ENCODE assay signal across 17 cellular contexts in the genomic region with DNA sequence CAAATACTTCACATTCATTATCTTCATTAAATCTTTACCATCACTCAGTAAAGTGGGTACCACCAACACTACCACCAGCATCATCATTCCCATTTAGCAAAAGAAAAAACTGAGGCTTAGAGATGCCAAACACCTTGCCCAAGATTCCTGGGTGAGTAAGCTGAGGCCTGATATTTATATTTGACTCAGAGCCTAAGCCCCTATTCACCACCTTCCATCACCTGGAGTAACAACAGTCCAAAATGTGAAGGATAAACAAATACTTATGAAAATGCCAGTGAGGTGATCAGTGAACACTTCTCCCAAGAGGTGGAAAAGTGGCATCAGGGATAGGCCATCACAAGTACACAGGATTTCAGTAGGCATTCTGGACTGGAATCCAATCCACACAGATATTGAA. TPM values are rescaled to one million over a fixed set of nuclear protein-coding genes. Genes with fewer than 3 reads are reported as not detected.
DNase-seq lines count a peak whose midpoint lies in the region; FAIRE-seq and TF ChIP-seq lines count a peak whose summit lies in the region.
"Had no signal": no experiment of that assay in that cellular context is flagged by ENCODE, and none has a peak within 500 bp of the region (broad histone marks: within the 10 kb centered on the region; RNA-seq: fewer than 3 reads in every experiment).

No MANE protein-coding gene starts in this region.

- no peak overlapping the region for H3K23ac ChIP-seq in trophoblast cell (ENCODE audit: low read length)

- H4K8ac ChIP-seq in trophoblast cell (ENCODE audit: low read depth, low read length): peak overlapping the region; percentile 45

- intact Hi-C loops in adrenal gland (cut with DNase I): no loop called here

- H3K9me3 ChIP-seq in DOHH2 (ENCODE audit: control insufficient read depth, insufficient read depth, low read length) (no peaks in the 10 kb centered on the region), HUES64 (ENCODE audit: insufficient read depth, low read depth, low read length) (no peaks in the 10 kb centered on the region), ectodermal cell (ENCODE audit: control insufficient read depth, low read length) (no peaks in the 10 kb centered on the region), trophoblast cell (ENCODE audit: insufficient read depth, low read depth, low read length) (no peaks in the 10 kb centered on the region), adrenal gland (replicated peaks in 1 of 3) (no peaks in the 10 kb centered on the region)
- H3K9me3 ChIP-seq: left lung had no signal

- no peak overlapping the region for H2AK5ac ChIP-seq in trophoblast cell (ENCODE audit: low read length)

- H3F3A ChIP-seq in DOHH2 (ENCODE audit: control insufficient read depth, insufficient read depth): peaks cover 8% of the 10 kb centered on the region; the same call in 1 of the 2 replicates

- H3K4ac ChIP-seq in trophoblast cell (ENCODE audit: low read depth, low read length): peak overlapping the region; percentile 95

- no peaks in the 10 kb centered on the region for H3K27me3 ChIP-seq in DOHH2 (ENCODE audit: control insufficient read depth, low read length)
- H3K27me3 ChIP-seq in HUES64 (ENCODE audit: insufficient read depth, low read length): no peaks in the 10 kb centered on the region
- no peaks in the 10 kb centered on the region for H3K27me3 ChIP-seq in ectodermal cell (ENCODE audit: control insufficient read depth, insufficient read depth, low read length, poor library complexity, severe bottlenecking)
- no peaks in the 10 kb centered on the region for H3K27me3 ChIP-seq in trophoblast cell (ENCODE audit: insufficient read depth, low read length)
- H3K27me3 ChIP-seq in adrenal gland: peaks cover 5% of the 10 kb centered on the region

- no peaks in the 10 kb centered on the region for H3K9me2 ChIP-seq in DOHH2 (replicated peaks; ENCODE audit: control insufficient read depth, low read length)

- H2BK120ac ChIP-seq in trophoblast cell (ENCODE audit: insufficient read depth, low read length, poor library complexity): peak overlapping the region; percentile 55

- H4K12ac ChIP-seq in trophoblast cell (ENCODE audit: low read depth, low read length): no peak overlapping the region

- H3K27ac ChIP-seq in DOHH2 (ENCODE audit: low read depth, low read length) (no peak overlapping the region), HUES64 (ENCODE audit: low read depth, low read length) (no peak overlapping the region), ectodermal cell (ENCODE audit: insufficient read depth, low read depth, low read length, poor library complexity, severe bottlenecking) (no peak overlapping the region), trophoblast cell (ENCODE audit: low read depth, low read length) (peak overlapping the region; percentile 79), adrenal gland (no peak overlapping the region)
- H3K27ac ChIP-seq: left lung, WERI-Rb-1 had no signal

- peak overlapping the region; percentile 96 for H3K4me3 ChIP-seq in DOHH2 (ENCODE audit: low read length)
- peak overlapping the region; percentile 90; the same call in 1 of the 2 replicates for H3K4me3 ChIP-seq in HUES64 (ENCODE audit: low read length)
- H3K4me3 ChIP-seq in ectodermal cell (ENCODE audit: insufficient read depth, low read depth, low read length): peak overlapping the region; percentile 1
- no peak overlapping the region for H3K4me3 ChIP-seq in trophoblast cell (ENCODE audit: low read depth, low read length)
- H3K4me3 ChIP-seq in adrenal gland: no peak overlapping the region
- H3K4me3 ChIP-seq: left lung had no signal

- H3K79me2 ChIP-seq in DOHH2 (ENCODE audit: control insufficient read depth, low read length) (peaks cover 100% of the 10 kb centered on the region), trophoblast cell (ENCODE audit: control insufficient read depth, insufficient read depth, low read length, poor library complexity) (peaks cover 44% of the 10 kb centered on the region)

- TF ChIP-seq CTCF in DOHH2 (IDR thresholded peaks at IDR 0.05; ENCODE audit: low read depth, low read length, poor library complexity, severe bottlenecking): no peak
- no peak for TF ChIP-seq CTCF in adrenal gland (IDR thresholded peaks at IDR 0.05)

- H3K9ac ChIP-seq in HUES64 (ENCODE audit: low read depth, low read length) (no peak overlapping the region), trophoblast cell (ENCODE audit: low read length) (peak overlapping the region; percentile 77)

- H2BK12ac ChIP-seq in trophoblast cell (ENCODE audit: low read length): no peak overlapping the region

- FAIRE-seq in GM12892 (lab: Jason Lieb, UNC): no peak

- H3K4me2 ChIP-seq in DOHH2 (ENCODE audit: low read length): peak overlapping the region; percentile 91
- peak overlapping the region; percentile 86 for H3K4me2 ChIP-seq in trophoblast cell (ENCODE audit: low read length)

- H3K14ac ChIP-seq in trophoblast cell (ENCODE audit: low read length): peak overlapping the region; percentile 28

- H2AFZ ChIP-seq in trophoblast cell (ENCODE audit: insufficient read depth, low read length, poor library complexity): no peak overlapping the region

- DNase-seq in trophoblast cell (peak; percentile 37 to 80), GM12892 (ENCODE audit: insufficient read length) (no peak), HPDE6-E6E7 (ENCODE audit: extremely low spot score) (no peak), glomerular visceral epithelial cell (ENCODE audit: extremely low spot score) (no peak), adrenal gland (no peak)
- DNase-seq: activated gamma-delta T cell; glutamatergic neuron; HFFc6; left lung; NCI-H1048; nephron progenitor cell; NK-92 treated with Interleukin-12 subunit alpha and Interleukin-12 subunit beta, amount 100 ng/mL, for 24 hours; SW 1271; WERI-Rb-1 had no signal

- peaks cover 61% of the 10 kb centered on the region for H3K4me1 ChIP-seq in DOHH2 (ENCODE audit: control insufficient read depth, low read length)
- peaks cover 63% of the 10 kb centered on the region for H3K4me1 ChIP-seq in HUES64 (ENCODE audit: insufficient read depth, low read length)
- peaks cover 34% of the 10 kb centered on the region for H3K4me1 ChIP-seq in ectodermal cell (ENCODE audit: control insufficient read depth, insufficient read depth, low read length)
- H3K4me1 ChIP-seq in trophoblast cell (ENCODE audit: control insufficient read depth in 1 of 2, insufficient read depth in 2 of 2, low read length in 2 of 2): peaks cover 10 to 14% of the 10 kb centered on the region in 2 experiments
- H3K4me1 ChIP-seq in adrenal gland (replicated peaks in 1 of 2): peaks cover 19 to 20% of the 10 kb centered on the region in 2 donors

- no peak overlapping the region for H3K18ac ChIP-seq in trophoblast cell (ENCODE audit: low read length)

- H4K91ac ChIP-seq in trophoblast cell (ENCODE audit: low read depth, low read length): no peak overlapping the region

- TF ChIP-seq POLR2A in GM12892 (IDR thresholded peaks at IDR 0.05; ENCODE audit: low read depth, low read length): no peak
- TF ChIP-seq POLR2A in adrenal gland (IDR thresholded peaks at IDR 0.05): no peak

- peaks cover 57% of the 10 kb centered on the region for H3K79me1 ChIP-seq in trophoblast cell (ENCODE audit: low read length)

- peak overlapping the region; percentile 52 for H2BK5ac ChIP-seq in trophoblast cell (ENCODE audit: low read depth, low read length, poor library complexity)

- peaks cover 89% of the 10 kb centered on the region for H3K36me3 ChIP-seq in DOHH2 (ENCODE audit: control insufficient read depth, low read length)
- 0 out of 2 replicates have a peak, but pooled peaks cover 6% of the 10 kb centered on the region for H3K36me3 ChIP-seq in HUES64 (ENCODE audit: insufficient read depth, low read length)
- no peaks in the 10 kb centered on the region for H3K36me3 ChIP-seq in ectodermal cell (ENCODE audit: control insufficient read depth, insufficient read depth, low read length)
- H3K36me3 ChIP-seq in trophoblast cell (ENCODE audit: control insufficient read depth in 1 of 2, insufficient read depth in 2 of 2, low read length in 2 of 2): peaks cover 0 to 1% of the 10 kb centered on the region in 2 experiments
- H3K36me3 ChIP-seq in adrenal gland (replicated peaks in 1 of 2): no peaks in the 10 kb centered on the region
- H3K36me3 ChIP-seq: left lung had no signal

- H4K20me1 ChIP-seq in DOHH2 (ENCODE audit: control insufficient read depth, insufficient read depth, low read depth, low read length): peaks cover 39% of the 10 kb centered on the region

RNA-seq across cellular contexts. Expression of gene SLC38A1, which starts 3.7 kb away (rescaled TPM):
- polyA plus RNA-seq in HUES64 (2013, experiment 1 of 2): 122 TPM
- polyA plus RNA-seq in HUES64 (2013, experiment 2 of 2): 118 TPM
- polyA plus RNA-seq in ectodermal cell (2013, experiment 1 of 4): 116 TPM
- 127 TPM for polyA plus RNA-seq in ectodermal cell (2013, experiment 2 of 4)
- 96.9 TPM for polyA plus RNA-seq in ectodermal cell (2013, experiment 3 of 4)
- polyA plus RNA-seq in ectodermal cell (2013, experiment 4 of 4): 103 TPM
- 376 TPM in 2 replicates for polyA plus RNA-seq in trophoblast cell (2013)
- polyA plus RNA-seq in GM12892 (2012; ENCODE audit: missing spikeins): 56.2 TPM
- 10 to 100 TPM in 2 of 8 donors, 1 to 10 TPM in 6; 4.5 to 14.7 (median 6.7) TPM for total RNA-seq in adrenal gland
- polyA plus RNA-seq in adrenal gland: 10 to 100 TPM in 1 of 3 donors, 1 to 10 TPM in 2; 2.4 to 14.8 (median 2.9) TPM

Comparison
In these comparisons a context has a peak if more than half of its experiments do, and no peak if none do; other contexts are left out.
1. H3K4me3 ChIP-seq: peak in DOHH2 (single experiment), HUES64 (single experiment) and ectodermal cell (single experiment); none in trophoblast cell (single experiment) and adrenal gland (0 of 4).
2. DNase-seq: peak in trophoblast cell (2 of 2); none in GM12892 (single experiment), HPDE6-E6E7 (single experiment), glomerular visceral epithelial cell (single experiment) and adrenal gland (0 of 7).